In genomic region chr7:129948877-129949291, GRCh38 we compare ENCODE assay signal across 8 cellular contexts. TPM values are rescaled to one million over a fixed set of nuclear protein-coding genes. Genes with fewer than 3 reads are reported as not detected.
DNase-seq lines count a peak whose midpoint lies in the region; ATAC-seq and TF ChIP-seq lines count a peak whose summit lies in the region.

No MANE protein-coding gene starts in this region.

- in situ Hi-C loops in ACHN (cut with HindIII; ENCODE audit: low pct_ligation_motif_present, low pct_unique_long_range_greater_than_20kb, low sequenced_read_pairs) = no loop called here

- WGBS in lower leg skin, 2 donors = 1% methylated on average over 10 of the region's 10 CpGs

- TF ChIP-seq POLR2A in lower leg skin (IDR thresholded peaks at IDR 0.05) = no peak

- peak; percentile 55 for ATAC-seq in GM18868 (IDR thresholded peaks at IDR 0.05; ENCODE audit: unreplicated experiment)
- peak; percentile 58 for ATAC-seq in HG03135 (IDR thresholded peaks at IDR 0.05; ENCODE audit: unreplicated experiment)

- no peak overlapping the region for H3K4me3 ChIP-seq in lower leg skin (ENCODE audit: low read depth, poor library complexity, severe bottlenecking)

- DNase-seq in ACHN (peak; percentile 97), NCI-H460 (ENCODE audit: extremely low read depth, low read depth) (peak; percentile 80), ecto neural progenitor cell (ENCODE audit: low spot score) (peak; percentile 94), lower leg skin (ENCODE audit: low spot score in 2 of 2) (peak; percentile 91 to 97)
- peak; percentile 71 to 75 for DNase-seq in activated CD4-positive, alpha-beta T cell treated with anti-CD3 and anti-CD28 coated beads, Interleukin-2, amount 50 U/mL, for 4 hours
- peak; percentile 52 to 80 for DNase-seq in stimulated activated CD4-positive, alpha-beta T cell treated with anti-CD3 and anti-CD28 coated beads, Interleukin-4, amount 100 ng/mL, for 4 hours

- intact Hi-C loops in lower leg skin (cut with DNase I; ENCODE audit: low total_unique reads) = no loop called here

- no peak for TF ChIP-seq CTCF in lower leg skin (IDR thresholded peaks at IDR 0.05)

RNA-seq across cellular contexts. Expression of gene UBE2H, which starts 3.9 kb away (rescaled TPM):
- 55.0 and 60.0 TPM in 2 replicates for total RNA-seq in NCI-H460 (2014; rRNA removed; shearing (Covaris generic))
- polyA plus RNA-seq in NCI-H460 (2014; cell fraction: nucleus; rRNA removed) = 38.3 and 84.8 TPM in 2 replicates
- 100 to 1,000 TPM in 2 of 4 donors, 10 to 100 TPM in 2; 63.2 to 154 (median 101) TPM for total RNA-seq in lower leg skin
